ENCODE assay signal across 16 cellular contexts in genomic region chr6:113939825-113940224, GRCh38. TPM values are rescaled to one million over a fixed set of nuclear protein-coding genes. Genes with fewer than 3 reads are reported as not detected.
DNase-seq lines count a peak whose midpoint lies in the region; ATAC-seq, FAIRE-seq and TF ChIP-seq lines count a peak whose summit lies in the region.
"Had no signal": no experiment of that assay in that cellular context is flagged by ENCODE, and none has a peak within 500 bp of the region (broad histone marks: within the 10 kb centered on the region; RNA-seq: fewer than 3 reads in every experiment).

No MANE protein-coding gene starts in this region.

- peaks cover 16% of the 10 kb centered on the region for H3F3A ChIP-seq in smooth muscle cell (ENCODE audit: low read depth)

- H3K4me2 ChIP-seq in smooth muscle cell: no peak overlapping the region
- H3K4me2 ChIP-seq: BLaER1 treated with 17β-estradiol and CSF1 and Interleukin-3, amounts not matched to agents 10 nM and 100 nM had no signal

- peak overlapping the region; percentile 42 for H3K27ac Mint-ChIP-seq in activated naive CD4-positive, alpha-beta T cell treated with anti-CD3 and anti-CD28 coated beads, Interleukin-2, amount 50 U/mL, for 24 hours
- peak overlapping the region; percentile 28 for H3K27ac Mint-ChIP-seq in activated T-helper 17 cell treated with anti-CD3 and anti-CD28 coated beads, Interleukin-2, amount 50 U/mL, for 72 hours
- no peak overlapping the region for H3K27ac Mint-ChIP-seq in activated CD4-positive, alpha-beta T cell treated with anti-CD3 and anti-CD28 coated beads for 36 hours
- H3K27ac Mint-ChIP-seq: B cell had no signal

- H3K4me1 ChIP-seq in smooth muscle cell (ENCODE audit: low read depth): no peaks in the 10 kb centered on the region
- H3K4me1 ChIP-seq: BLaER1 treated with 17β-estradiol and CSF1 and Interleukin-3, amounts not matched to agents 10 nM and 100 nM had no signal

- no peaks in the 10 kb centered on the region for H3K79me2 ChIP-seq in smooth muscle cell (ENCODE audit: low read depth)

- H3K27me3 ChIP-seq in smooth muscle cell (ENCODE audit: low read depth): no peaks in the 10 kb centered on the region
- H3K27me3 ChIP-seq: BLaER1 treated with 17β-estradiol and CSF1 and Interleukin-3, amounts not matched to agents 10 nM and 100 nM had no signal

- H3K9me3 Mint-ChIP-seq in activated naive CD4-positive, alpha-beta T cell treated with anti-CD3 and anti-CD28 coated beads, Interleukin-2, amount 50 U/mL, for 24 hours: no peaks in the 10 kb centered on the region
- no peaks in the 10 kb centered on the region for H3K9me3 Mint-ChIP-seq in activated T-helper 17 cell treated with anti-CD3 and anti-CD28 coated beads, Interleukin-2, amount 50 U/mL, for 72 hours
- H3K9me3 Mint-ChIP-seq in activated CD4-positive, alpha-beta T cell treated with anti-CD3 and anti-CD28 coated beads for 36 hours (ENCODE audit: low read depth): no peaks in the 10 kb centered on the region
- H3K9me3 Mint-ChIP-seq: CD8-positive, alpha-beta memory T cell; H9 had no signal

- H3K36me3 ChIP-seq in smooth muscle cell (ENCODE audit: low read depth): peaks cover 30% of the 10 kb centered on the region

- H2AFZ ChIP-seq in smooth muscle cell (ENCODE audit: low read depth): no peak overlapping the region

- no peak overlapping the region for H3K9ac ChIP-seq in smooth muscle cell (ENCODE audit: low read depth)
- H3K9ac ChIP-seq: BLaER1 treated with 17β-estradiol and CSF1 and Interleukin-3, amounts not matched to agents 10 nM and 100 nM had no signal

- peaks cover 4% of the 10 kb centered on the region for H3K4me1 Mint-ChIP-seq in activated naive CD4-positive, alpha-beta T cell treated with anti-CD3 and anti-CD28 coated beads, Interleukin-2, amount 50 U/mL, for 24 hours
- H3K4me1 Mint-ChIP-seq in activated T-helper 17 cell treated with anti-CD3 and anti-CD28 coated beads, Interleukin-2, amount 50 U/mL, for 72 hours: no peaks in the 10 kb centered on the region
- no peaks in the 10 kb centered on the region for H3K4me1 Mint-ChIP-seq in activated CD4-positive, alpha-beta T cell treated with anti-CD3 and anti-CD28 coated beads for 36 hours
- H3K4me1 Mint-ChIP-seq: B cell; CD8-positive, alpha-beta memory T cell; H9 had no signal

- no peaks in the 10 kb centered on the region for H3K27me3 Mint-ChIP-seq in activated naive CD4-positive, alpha-beta T cell treated with anti-CD3 and anti-CD28 coated beads, Interleukin-2, amount 50 U/mL, for 24 hours
- H3K27me3 Mint-ChIP-seq in activated T-helper 17 cell treated with anti-CD3 and anti-CD28 coated beads, Interleukin-2, amount 50 U/mL, for 72 hours: no peaks in the 10 kb centered on the region
- H3K27me3 Mint-ChIP-seq in activated CD4-positive, alpha-beta T cell treated with anti-CD3 and anti-CD28 coated beads for 36 hours: no peaks in the 10 kb centered on the region
- H3K27me3 Mint-ChIP-seq: B cell; CD8-positive, alpha-beta memory T cell had no signal

- peak; percentile 56 for FAIRE-seq in GM19239 (lab: Jason Lieb, UNC)
- FAIRE-seq: GM12891, H1 had no signal

- CTCF ChIA-PET in activated CD4-positive, alpha-beta T cell treated with anti-CD3 and anti-CD28 coated beads for 36 hours (lab: Charles Lee): no interaction called here

- no peak overlapping the region for H3K4me3 Mint-ChIP-seq in activated naive CD4-positive, alpha-beta T cell treated with anti-CD3 and anti-CD28 coated beads, Interleukin-2, amount 50 U/mL, for 24 hours
- H3K4me3 Mint-ChIP-seq in activated T-helper 17 cell treated with anti-CD3 and anti-CD28 coated beads, Interleukin-2, amount 50 U/mL, for 72 hours: no peak overlapping the region
- no peak overlapping the region for H3K4me3 Mint-ChIP-seq in activated CD4-positive, alpha-beta T cell treated with anti-CD3 and anti-CD28 coated beads for 36 hours
- H3K4me3 Mint-ChIP-seq: B cell; CD8-positive, alpha-beta memory T cell; H9 had no signal

- H4K20me1 ChIP-seq in smooth muscle cell (ENCODE audit: low read depth): peaks cover 9% of the 10 kb centered on the region

- intact Hi-C loops in activated CD4-positive, alpha-beta T cell treated with anti-CD3 and anti-CD28 coated beads for 36 hours (cut with DNase I, micrococcal nuclease): no loop called here

- no peaks in the 10 kb centered on the region for H3K9me3 ChIP-seq in smooth muscle cell (replicated peaks; ENCODE audit: low read depth)
- H3K9me3 ChIP-seq: BLaER1 treated with 17β-estradiol and CSF1 and Interleukin-3, amounts not matched to agents 10 nM and 100 nM had no signal

- no peak for ATAC-seq in activated T-helper 17 cell treated with anti-CD3 and anti-CD28 coated beads, Interleukin-2, amount 50 U/mL, for 72 hours (replicated peaks)
- no peak for ATAC-seq in GM21576 (IDR thresholded peaks at IDR 0.05; ENCODE audit: unreplicated experiment)
- ATAC-seq in activated CD4-positive, alpha-beta T cell treated with anti-CD3 and anti-CD28 coated beads for 36 hours: no peak

- POLR2A ChIA-PET in activated CD4-positive, alpha-beta T cell treated with anti-CD3 and anti-CD28 coated beads for 36 hours (lab: Charles Lee): no interaction called here

- H3K36me3 Mint-ChIP-seq in activated naive CD4-positive, alpha-beta T cell treated with anti-CD3 and anti-CD28 coated beads, Interleukin-2, amount 50 U/mL, for 24 hours: peaks cover 15% of the 10 kb centered on the region
- peaks cover 67% of the 10 kb centered on the region for H3K36me3 Mint-ChIP-seq in activated T-helper 17 cell treated with anti-CD3 and anti-CD28 coated beads, Interleukin-2, amount 50 U/mL, for 72 hours (ENCODE audit: low read depth)
- H3K36me3 Mint-ChIP-seq in activated CD4-positive, alpha-beta T cell treated with anti-CD3 and anti-CD28 coated beads for 36 hours (ENCODE audit: low read depth): peaks cover 34% of the 10 kb centered on the region

- peak overlapping the region; percentile 16 for H3K27ac ChIP-seq in smooth muscle cell (ENCODE audit: low read depth)
- H3K27ac ChIP-seq: BLaER1 treated with 17β-estradiol and CSF1 and Interleukin-3, amounts not matched to agents 10 nM and 100 nM had no signal

- no peak for TF ChIP-seq CTCF in smooth muscle cell (IDR thresholded peaks at IDR 0.05; ENCODE audit: borderline replicate concordance, insufficient read depth, poor library complexity, severe bottlenecking)

- H3K4me3 ChIP-seq in smooth muscle cell: no peak overlapping the region
- H3K4me3 ChIP-seq: BLaER1 treated with 17β-estradiol and CSF1 and Interleukin-3, amounts not matched to agents 10 nM and 100 nM had no signal

- no peak for DNase-seq in activated naive CD4-positive, alpha-beta T cell treated with anti-CD3 and anti-CD28 coated beads, Interleukin-2, amount 50 U/mL, for 16 hours
- no peak for DNase-seq in GM19239 (ENCODE audit: insufficient read length, low spot score)
- no peak for DNase-seq in smooth muscle cell (lab: John Stamatoyannopoulos, UW; ENCODE audit: unreplicated experiment)
- DNase-seq in activated CD4-positive, alpha-beta T cell treated with anti-CD3 and anti-CD28 coated beads for 36 hours: no peak
- DNase-seq: CD8-positive, alpha-beta memory T cell; COR-L47; DMS 273 treated with DMSO at 0.1 percent for 48 hours; DMS53; H9 had no signal

RNA-seq across cellular contexts. Expression of gene HDAC2, which starts 31.1 kb away (rescaled TPM):
- total RNA-seq in activated T-helper 17 cell treated with anti-CD3 and anti-CD28 coated beads, Interleukin-2, amount 50 U/mL, for 72 hours: 10 to 100 TPM; 53.9 to 95.7 TPM
- 192 and 228 TPM in 2 replicates for total RNA-seq in smooth muscle cell
- 198 and 199 TPM in 2 replicates for polyA plus RNA-seq in smooth muscle cell
- total RNA-seq in activated CD4-positive, alpha-beta T cell treated with anti-CD3 and anti-CD28 coated beads for 36 hours: 100 to 1,000 TPM in 1 of 2 experiments, 10 to 100 TPM in 1; 96.0 to 101 TPM
